ENCODE assay signal across 8 cellular contexts in genomic region chr12:69330475-69331473, GRCh38. TPM values are rescaled to one million over a fixed set of nuclear protein-coding genes. Genes with fewer than 3 reads are reported as not detected.
DNase-seq lines count a peak whose midpoint lies in the region; ATAC-seq and TF ChIP-seq lines count a peak whose summit lies in the region.

No MANE protein-coding gene starts in this region.

- peak overlapping the region; percentile 63 for H3K27ac Mint-ChIP-seq in stimulated activated effector memory CD8-positive, alpha-beta T cell treated with anti-CD3 and anti-CD28 coated beads, Interleukin-12 subunit alpha, Interleukin-12 subunit beta, amount 100 ng/mL, for 72 hours

- no peak overlapping the region for H2BK5ac ChIP-seq in IMR-90 (ENCODE audit: low read depth, low read length, poor library complexity, severe bottlenecking)

- no peak overlapping the region for H3K14ac ChIP-seq in IMR-90 (replicated peaks; ENCODE audit: low read depth, low read length)

- no TSS peak for BruUV-seq in IMR-90 (replicated peaks; lab: Mats Ljungman, UMichigan)

- no peak overlapping the region for H3K18ac ChIP-seq in IMR-90 (ENCODE audit: low read depth, low read length)

- H3K4me3 ChIP-seq in IMR-90 (ENCODE audit: insufficient read depth, low read depth, low read length) (peak overlapping the region; percentile 4), mucosa of stomach (ENCODE audit: low read length) (peak overlapping the region; percentile 58)

- H3K9me1 ChIP-seq in IMR-90 (ENCODE audit: insufficient read depth, low read length), result no peaks in the 10 kb centered on the region

- TF ChIP-seq RAD21 in IMR-90 (IDR thresholded peaks at IDR 0.05; ENCODE audit: low read length), result no peak

- H2BK15ac ChIP-seq in IMR-90 (ENCODE audit: low read depth, low read length), result no peak overlapping the region

- dilution Hi-C loops in IMR-90 (cut with HindIII; ENCODE audit: low sequenced_read_pairs, unreplicated experiment), result no loop called here

- 7% methylated on average over 5 of the region's 18 CpGs; no CpG with 5 or more reads in 1 of the 2 experiments for WGBS in IMR-90 (ENCODE audit: extremely low coverage in 2 of 2, insufficient read length in 1 of 2), 2 experiments

- H3K4me3 Mint-ChIP-seq in stimulated activated effector memory CD8-positive, alpha-beta T cell treated with anti-CD3 and anti-CD28 coated beads, Interleukin-12 subunit alpha, Interleukin-12 subunit beta, amount 100 ng/mL, for 72 hours, result peak overlapping the region; percentile 76

- DNase-seq in CMK (ENCODE audit: low read depth) (peak; percentile 18), IMR-90 (peak; percentile 1), NCI-H748 treated with DMSO at 0.1 percent for 48 hours (lab: John Stamatoyannopoulos, UW) (no peak)
- DNase-seq in activated CD4-positive, alpha-beta T cell treated with anti-CD3 and anti-CD28 coated beads, Interleukin-2, amount 50 U/mL, for 1 hour, result peak; percentile 59
- DNase-seq in effector CD8-positive, alpha-beta T cell (lab: John Stamatoyannopoulos, UW), result peak; percentile 18
- peak; percentile 31 to 73 for DNase-seq in stimulated activated effector memory CD8-positive, alpha-beta T cell treated with anti-CD3 and anti-CD28 coated beads, Interleukin-12 subunit alpha, Interleukin-12 subunit beta, amount 100 ng/mL, for 72 hours (ENCODE audit: low spot score in 2 of 2)

- no peak overlapping the region for H2AK9ac ChIP-seq in IMR-90 (replicated peaks; ENCODE audit: low read depth, low read length, poor library complexity)

- no peak for TF ChIP-seq CTCF in IMR-90 (conservative IDR thresholded peaks at IDR 0.05; ENCODE audit: low read depth, low read length)

- H2AFZ ChIP-seq in IMR-90 (replicated peaks; ENCODE audit: low read length, poor library complexity), result no peak overlapping the region

- H3K4ac ChIP-seq in IMR-90 (ENCODE audit: low read depth, low read length), result no peak overlapping the region

- H3K9ac ChIP-seq in IMR-90 (ENCODE audit: low read depth, low read length) (no peak overlapping the region), mucosa of stomach (ENCODE audit: low read length) (peak overlapping the region; percentile 86)

- no peak overlapping the region for H2BK20ac ChIP-seq in IMR-90 (ENCODE audit: low read depth, low read length)

- H4K20me1 ChIP-seq in IMR-90 (ENCODE audit: insufficient read depth, low read length), result no peaks in the 10 kb centered on the region

- H4K8ac ChIP-seq in IMR-90 (ENCODE audit: low read depth in 2 of 2, low read length in 2 of 2), result no peak overlapping the region

- peaks cover 13% of the 10 kb centered on the region for H3K4me1 Mint-ChIP-seq in stimulated activated effector memory CD8-positive, alpha-beta T cell treated with anti-CD3 and anti-CD28 coated beads, Interleukin-12 subunit alpha, Interleukin-12 subunit beta, amount 100 ng/mL, for 72 hours

- intact Hi-C loops in IMR-90 (cut with micrococcal nuclease), result no loop called here

- H3K9me3 Mint-ChIP-seq in stimulated activated effector memory CD8-positive, alpha-beta T cell treated with anti-CD3 and anti-CD28 coated beads, Interleukin-12 subunit alpha, Interleukin-12 subunit beta, amount 100 ng/mL, for 72 hours, result no peaks in the 10 kb centered on the region

- H2AK5ac ChIP-seq in IMR-90 (ENCODE audit: low read depth, low read length), result no peak overlapping the region

- no peak overlapping the region for H3K27ac ChIP-seq in IMR-90 (ENCODE audit: insufficient read depth, low read length)

- in situ Hi-C loops in IMR-90 (cut with MboI; ENCODE audit: low sequenced_read_pairs), result loop anchor here (25.0 kb wide), 1 partner anchor 407 kb away; the partner anchor contains the start of gene RAB3IP

- peak overlapping the region; percentile 89 for H3K4me2 ChIP-seq in IMR-90 (ENCODE audit: low read depth, low read length)

- no peak overlapping the region for H4K91ac ChIP-seq in IMR-90 (ENCODE audit: insufficient read depth, low read depth, low read length)

- H3K27me3 ChIP-seq in IMR-90 (ENCODE audit: control insufficient read depth, insufficient read depth, low read length) (peaks cover 32% of the 10 kb centered on the region), mucosa of stomach (ENCODE audit: control insufficient read depth, insufficient read depth, low read length) (no peaks in the 10 kb centered on the region)

- POLR2A ChIA-PET in IMR-90 (lab: Charles Lee; ENCODE audit: unreplicated experiment), result no interaction called here

- 0 out of 2 replicates have a peak, but pooled peaks cover 2% of the 10 kb centered on the region for H3K4me1 ChIP-seq in IMR-90 (ENCODE audit: control insufficient read depth, insufficient read depth, low read length)
- peaks cover 3% of the 10 kb centered on the region for H3K4me1 ChIP-seq in mucosa of stomach (ENCODE audit: control insufficient read depth, insufficient read depth, low read length)

- H3K36me3 Mint-ChIP-seq in stimulated activated effector memory CD8-positive, alpha-beta T cell treated with anti-CD3 and anti-CD28 coated beads, Interleukin-12 subunit alpha, Interleukin-12 subunit beta, amount 100 ng/mL, for 72 hours, result no peaks in the 10 kb centered on the region

- H3K56ac ChIP-seq in IMR-90 (ENCODE audit: extremely low read depth, insufficient read depth, low read length), result no peak overlapping the region

- H3K9me3 ChIP-seq in IMR-90 (ENCODE audit: control insufficient read depth, insufficient read depth, low read length) (no peaks in the 10 kb centered on the region), mucosa of stomach (ENCODE audit: control insufficient read depth, low read length) (no peaks in the 10 kb centered on the region)

- CTCF ChIA-PET in IMR-90 (lab: Yijun Ruan, JAX), result interaction anchor here (0.6 kb wide), 1 partner anchor 249 kb away, joined by 3 read pairs; no protein-coding TSS in a partner anchor

- H4K5ac ChIP-seq in IMR-90 (ENCODE audit: low read depth, low read length), result no peak overlapping the region

- H2BK120ac ChIP-seq in IMR-90 (ENCODE audit: low read depth, low read length), result no peak overlapping the region

- no peak overlapping the region for H3K23ac ChIP-seq in IMR-90 (ENCODE audit: low read depth, low read length)

- no peaks in the 10 kb centered on the region for H3K79me1 ChIP-seq in IMR-90 (ENCODE audit: low read depth in 1 of 2, low read length in 2 of 2)

- peak; percentile 87 for ATAC-seq in GM21367 (IDR thresholded peaks at IDR 0.05; ENCODE audit: unreplicated experiment)
- peak; percentile 67 for ATAC-seq in IMR-90 (ENCODE audit: low read depth)
- ATAC-seq in stimulated activated effector memory CD8-positive, alpha-beta T cell treated with anti-CD3 and anti-CD28 coated beads, Interleukin-12 subunit alpha, Interleukin-12 subunit beta, amount 100 ng/mL, for 72 hours, result peak; percentile 82

- H3K36me3 ChIP-seq in IMR-90 (ENCODE audit: control insufficient read depth, insufficient read depth, low read length) (no peaks in the 10 kb centered on the region), mucosa of stomach (ENCODE audit: control insufficient read depth, insufficient read depth, low read length) (no peaks in the 10 kb centered on the region)

- no peak for TF ChIP-seq POLR2A in IMR-90 (IDR thresholded peaks at IDR 0.05; ENCODE audit: low read depth, low read length)

TF ChIP-seq in IMR-90, 13 proteins besides CTCF, POLR2A, EP300 and RAD21:
- TF ChIP-seq FOS (IDR thresholded peaks at IDR 0.05; ENCODE audit: low read depth, low read length) (no peak), NFE2L2 (IDR thresholded peaks at IDR 0.05; ENCODE audit: low read depth, low read length) (no peak), USF2 (IDR thresholded peaks at IDR 0.05; ENCODE audit: low read depth, low read length) (no peak), BHLHE40 (IDR thresholded peaks at IDR 0.05; ENCODE audit: low read depth, low read length) (no peak), SMC3 (IDR thresholded peaks at IDR 0.05; ENCODE audit: low read depth, low read length) (no peak), RCOR1 (IDR thresholded peaks at IDR 0.05; ENCODE audit: insufficient replicate concordance, low read length) (no peak), CEBPB (IDR thresholded peaks at IDR 0.05; ENCODE audit: low read depth, low read length) (no peak), CHD1 (IDR thresholded peaks at IDR 0.05; ENCODE audit: low read depth, low read length) (no peak), MXI1 (IDR thresholded peaks at IDR 0.05; ENCODE audit: borderline replicate concordance, low read depth, low read length) (no peak), MAZ (IDR thresholded peaks at IDR 0.05; ENCODE audit: borderline replicate concordance, low read depth, low read length) (no peak), RFX5 (IDR thresholded peaks at IDR 0.05; ENCODE audit: low read depth, low read length) (no peak), MAFK (IDR thresholded peaks at IDR 0.05; ENCODE audit: low read depth, low read length) (no peak)
- TF ChIP-seq, protein P1, sequence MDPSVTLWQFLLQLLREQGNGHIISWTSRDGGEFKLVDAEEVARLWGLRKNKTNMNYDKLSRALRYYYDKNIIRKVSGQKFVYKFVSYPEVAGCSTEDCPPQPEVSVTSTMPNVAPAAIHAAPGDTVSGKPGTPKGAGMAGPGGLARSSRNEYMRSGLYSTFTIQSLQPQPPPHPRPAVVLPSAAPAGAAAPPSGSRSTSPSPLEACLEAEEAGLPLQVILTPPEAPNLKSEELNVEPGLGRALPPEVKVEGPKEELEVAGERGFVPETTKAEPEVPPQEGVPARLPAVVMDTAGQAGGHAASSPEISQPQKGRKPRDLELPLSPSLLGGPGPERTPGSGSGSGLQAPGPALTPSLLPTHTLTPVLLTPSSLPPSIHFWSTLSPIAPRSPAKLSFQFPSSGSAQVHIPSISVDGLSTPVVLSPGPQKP (IDR thresholded peaks at IDR 0.05; ENCODE audit: borderline replicate concordance, low read depth, low read length), result no peak

RNA-seq across cellular contexts. Expression of gene LYZ, which starts 17.4 kb away (rescaled TPM):
- not detected in 2 replicates for total RNA-seq in IMR-90 (2012; rRNA removed)
- polyA plus RNA-seq in IMR-90 (2012; rRNA removed), result not detected in 2 replicates
- not detected in 2 replicates for polyA plus RNA-seq in IMR-90 (2012; cell fraction: cytosol; rRNA removed)
- polyA plus RNA-seq in IMR-90 (2012; cell fraction: nucleus; rRNA removed; ENCODE audit: low replicate concordance), result not detected in 2 replicates

RNA-seq across cellular contexts. Expression of gene YEATS4, which starts 28.8 kb away (rescaled TPM):
- 15.1 and 17.8 TPM in 2 replicates for total RNA-seq in IMR-90 (2012; rRNA removed)
- 6.9 and 10.0 TPM in 2 replicates for polyA plus RNA-seq in IMR-90 (2012; rRNA removed)
- 23.0 and 30.8 TPM in 2 replicates for polyA plus RNA-seq in IMR-90 (2012; cell fraction: cytosol; rRNA removed)
- 7.0 and 14.9 TPM in 2 replicates for polyA plus RNA-seq in IMR-90 (2012; cell fraction: nucleus; rRNA removed; ENCODE audit: low replicate concordance)
